Comparison of ENCODE assay signal across 9 cellular contexts in genomic region chr19:47047272-47047930, GRCh38. TPM values are rescaled to one million over a fixed set of nuclear protein-coding genes. Genes with fewer than 3 reads are reported as not detected.
DNase-seq lines count a peak whose midpoint lies in the region; ATAC-seq and TF ChIP-seq lines count a peak whose summit lies in the region.
"Had no signal": no experiment of that assay in that cellular context is flagged by ENCODE, and none has a peak within 500 bp of the region (broad histone marks: within the 10 kb centered on the region; RNA-seq: fewer than 3 reads in every experiment).

No MANE protein-coding gene starts in this region.

- BruUV-seq in Caco-2 (replicated peaks; lab: Mats Ljungman, UMichigan): no TSS peak

- H2BK12ac ChIP-seq in trophoblast cell (ENCODE audit: low read length): no peak overlapping the region

- TF ChIP-seq CTCF in Caco-2 (IDR thresholded peaks at IDR 0.05; ENCODE audit: insufficient read depth in 1 of 2, low read depth in 1 of 2, low read length in 1 of 2, severe bottlenecking in 1 of 2, unreplicated experiment in 1 of 2) (no peak), RWPE2 (IDR thresholded peaks at IDR 0.05; ENCODE audit: poor library complexity, severe bottlenecking) (no peak), esophagus squamous epithelium (IDR thresholded peaks at IDR 0.05) (no peak)

- intact Hi-C loops in Caco-2 (cut with micrococcal nuclease; ENCODE audit: unreplicated experiment) (no loop called here), esophagus squamous epithelium (cut with DNase I) (no loop called here)

- POLR2A ChIA-PET in Caco-2 (lab: Charles Lee): interaction anchor here (0.5 to 1.5 kb wide), 11 partner anchors 9 to 81 kb away, joined by 3 to 24 read pairs (median 4); partner anchors contain the start of gene ZC3H4

- H3K27ac ChIP-seq in RWPE2 (ENCODE audit: poor library complexity, severe bottlenecking) (peak overlapping the region; percentile 29), esophagus squamous epithelium (peak overlapping the region in 3 of 4 donors; percentile 69 to 93 (median 88)), trophoblast cell (ENCODE audit: low read depth, low read length) (no peak overlapping the region)

- WGBS in esophagus squamous epithelium, 2 donors: 46% methylated on average over 21 to 22 of the region's 22 CpGs
- no CpG with 5 or more reads among the region's 22 CpGs for WGBS in trophoblast cell (ENCODE audit: extremely low coverage, insufficient coverage, insufficient read length)

- H3K4me3 ChIP-seq in Caco-2 (ENCODE audit: low read depth, low read length) (peak overlapping the region; percentile 80), RWPE2 (ENCODE audit: severe bottlenecking) (peak overlapping the region; percentile 87), esophagus squamous epithelium (peak overlapping the region; percentile 85 to 100 (median 96)), trophoblast cell (ENCODE audit: low read depth, low read length) (peak overlapping the region; percentile 80)

- H3K9ac ChIP-seq in trophoblast cell (ENCODE audit: low read length): no peak overlapping the region

- H3K23ac ChIP-seq in trophoblast cell (ENCODE audit: low read length): no peak overlapping the region

- peak overlapping the region; percentile 85 for H3K4me2 ChIP-seq in trophoblast cell (ENCODE audit: low read length)

- CTCF ChIA-PET in Caco-2 (lab: Charles Lee): interaction anchor here (0.6 to 1.7 kb wide), 6 partner anchors 11 to 197 kb away, joined by 3 to 8 read pairs (median 5); partner anchors contain the start of gene ZC3H4

- peak overlapping the region; percentile 89 for H3K4me3 Mint-ChIP-seq in Caco-2 (ENCODE audit: unreplicated experiment)

- H3K4me1 ChIP-seq in Caco-2 (peaks cover 22% of the 10 kb centered on the region), RWPE2 (ENCODE audit: insufficient read depth, poor library complexity, severe bottlenecking) (peaks cover 3% of the 10 kb centered on the region), esophagus squamous epithelium (peaks cover 8 to 25% (median 13%) of the 10 kb centered on the region in 3 donors), trophoblast cell (ENCODE audit: control insufficient read depth in 1 of 2, insufficient read depth in 2 of 2, low read length in 2 of 2) (peaks cover 3 to 7% of the 10 kb centered on the region in 2 experiments)

- peak overlapping the region; percentile 83 for H3K27ac Mint-ChIP-seq in Caco-2 (ENCODE audit: unreplicated experiment)

- H4K12ac ChIP-seq in trophoblast cell (ENCODE audit: low read depth, low read length): no peak overlapping the region

- DNase-seq in Caco-2: no peak
- no peak for DNase-seq in RWPE2 (ENCODE audit: low spot score)
- no peak for DNase-seq in esophagus squamous epithelium (lab: John Stamatoyannopoulos, UW)
- no peak for DNase-seq in trophoblast cell
- no peak for DNase-seq in SK-N-DZ (ENCODE audit: low spot score)
- no peak for DNase-seq in SW480 (ENCODE audit: low spot score)
- DNase-seq: NCI-H2107 had no signal

- no peak for TF ChIP-seq POLR2A in esophagus squamous epithelium (IDR thresholded peaks at IDR 0.05)

- peak overlapping the region; percentile 47 for H4K8ac ChIP-seq in trophoblast cell (ENCODE audit: low read depth, low read length)

- H2BK120ac ChIP-seq in trophoblast cell (ENCODE audit: insufficient read depth, low read length, poor library complexity): no peak overlapping the region

- no peaks in the 10 kb centered on the region for H3K9me3 ChIP-seq in Caco-2
- no peaks in the 10 kb centered on the region for H3K9me3 ChIP-seq in RWPE2 (ENCODE audit: severe bottlenecking)
- no peaks in the 10 kb centered on the region for H3K9me3 ChIP-seq in esophagus squamous epithelium
- peaks cover 4% of the 10 kb centered on the region for H3K9me3 ChIP-seq in trophoblast cell (ENCODE audit: insufficient read depth, low read depth, low read length)

- no peak overlapping the region for H3K4ac ChIP-seq in trophoblast cell (ENCODE audit: low read depth, low read length)

- H3K36me3 ChIP-seq in Caco-2 (ENCODE audit: control insufficient read depth, insufficient read depth, low read length) (no peaks in the 10 kb centered on the region), RWPE2 (ENCODE audit: low read depth) (no peaks in the 10 kb centered on the region), esophagus squamous epithelium (peaks cover 0 to 29% (median 0%) of the 10 kb centered on the region in 3 donors), trophoblast cell (ENCODE audit: control insufficient read depth in 1 of 2, insufficient read depth in 2 of 2, low read length in 2 of 2) (peaks cover 0 to 2% of the 10 kb centered on the region in 2 experiments)

- H2BK5ac ChIP-seq in trophoblast cell (ENCODE audit: low read depth, low read length, poor library complexity): no peak overlapping the region

- no peaks in the 10 kb centered on the region for H3K27me3 Mint-ChIP-seq in Caco-2 (ENCODE audit: insufficient read depth, unreplicated experiment)

- peaks cover 36% of the 10 kb centered on the region for H3K4me1 Mint-ChIP-seq in Caco-2 (ENCODE audit: low read depth, unreplicated experiment)

- no peaks in the 10 kb centered on the region for H3K9me3 Mint-ChIP-seq in Caco-2 (ENCODE audit: unreplicated experiment)

- H2AK5ac ChIP-seq in trophoblast cell (ENCODE audit: low read length): peak overlapping the region; percentile 53

- peaks cover 37% of the 10 kb centered on the region for H3K36me3 Mint-ChIP-seq in Caco-2 (ENCODE audit: insufficient read depth, unreplicated experiment)

- H3K27me3 ChIP-seq in Caco-2 (replicated peaks; ENCODE audit: control insufficient read depth, insufficient read depth, low read length) (no peaks in the 10 kb centered on the region), RWPE2 (ENCODE audit: insufficient read depth, poor library complexity, severe bottlenecking) (no peaks in the 10 kb centered on the region), esophagus squamous epithelium (no peaks in the 10 kb centered on the region), trophoblast cell (ENCODE audit: insufficient read depth, low read length) (no peaks in the 10 kb centered on the region)

- peaks cover 3% of the 10 kb centered on the region for H3K79me1 ChIP-seq in trophoblast cell (ENCODE audit: low read length)

- peak overlapping the region; percentile 51 for H3K18ac ChIP-seq in trophoblast cell (ENCODE audit: low read length)

- ATAC-seq in RWPE2 (ENCODE audit: low read depth): no peak
- ATAC-seq in HG03135 (IDR thresholded peaks at IDR 0.05; ENCODE audit: unreplicated experiment): no peak
- no peak for ATAC-seq in HG02759 (IDR thresholded peaks at IDR 0.05; ENCODE audit: unreplicated experiment)

- H2AFZ ChIP-seq in trophoblast cell (ENCODE audit: insufficient read depth, low read length, poor library complexity): peak overlapping the region; percentile 28

- no peak overlapping the region for H3K14ac ChIP-seq in trophoblast cell (ENCODE audit: low read length)

- H3K79me2 ChIP-seq in trophoblast cell (ENCODE audit: control insufficient read depth, insufficient read depth, low read length, poor library complexity): no peaks in the 10 kb centered on the region

- H4K91ac ChIP-seq in trophoblast cell (ENCODE audit: low read depth, low read length): no peak overlapping the region

RNA-seq across cellular contexts. Expression of gene TMEM160, which starts 1.0 kb away (rescaled TPM):
- total RNA-seq in Caco-2 (2022): 86.5 and 91.7 TPM in 2 replicates
- 10 to 100 TPM; 24.8 to 51.4 (median 38.6) TPM for total RNA-seq in esophagus squamous epithelium
- 32.3 and 35.7 TPM in 2 replicates for polyA plus RNA-seq in trophoblast cell (2013)
- 109 and 113 TPM in 2 replicates for polyA plus RNA-seq in SK-N-DZ (2014; cell fraction: cytosol; rRNA removed)
- 54.3 and 58.0 TPM in 2 replicates for polyA plus RNA-seq in SK-N-DZ (2014; cell fraction: nucleus; rRNA removed)

RNA-seq across cellular contexts. Expression of gene NPAS1, which starts 27.8 kb away (rescaled TPM):
- 1.8 and 2.8 TPM in 2 replicates for total RNA-seq in Caco-2 (2022)
- total RNA-seq in esophagus squamous epithelium: 1 to 10 TPM in 2 of 4 donors, under 1 TPM in 1, not detected in 1; 0.18 to 4.3 (median 1.1) TPM
- polyA plus RNA-seq in trophoblast cell (2013): 0.43 and 0.53 TPM in 2 replicates
- 0.72 and 0.76 TPM in 2 replicates for polyA plus RNA-seq in SK-N-DZ (2014; cell fraction: cytosol; rRNA removed)
- 0.98 TPM in 1 of 2 replicates, not detected in the other for polyA plus RNA-seq in SK-N-DZ (2014; cell fraction: nucleus; rRNA removed)
